In genomic region chr7:158124671-158125079, GRCh38 we compare ENCODE assay signal across 17 cellular contexts.
DNase-seq lines count a peak whose midpoint lies in the region; ATAC-seq, FAIRE-seq and TF ChIP-seq lines count a peak whose summit lies in the region.
"Had no signal": no experiment of that assay in that cellular context is flagged by ENCODE, and none has a peak within 500 bp of the region (broad histone marks: within the 10 kb centered on the region; RNA-seq: fewer than 3 reads in every experiment).

No MANE protein-coding gene starts in this region.

- WGBS in endodermal cell (ENCODE audit: insufficient coverage in 1 of 2, insufficient read length in 1 of 2), 2 experiments: 84 to 88% methylated on average over 9 to 14 of the region's 14 CpGs
- 90 to 93% (median 92%) methylated on average over 14 of the region's 14 CpGs for WGBS in stomach, 5 donors

- POLR2A ChIA-PET in activated CD8-positive, alpha-beta T cell treated with anti-CD3 and anti-CD28 coated beads, Interleukin-2, amount 10 ng/mL, durations not matched to agents 7 days and 5 days (lab: Charles Lee): no interaction called here

- no peak overlapping the region for H2AFZ ChIP-seq in osteoblast (ENCODE audit: low read length)

- H3K27me3 ChIP-seq in endodermal cell (ENCODE audit: control insufficient read depth, insufficient read depth, low read length, poor library complexity, severe bottlenecking): no peaks in the 10 kb centered on the region
- no peaks in the 10 kb centered on the region for H3K27me3 ChIP-seq in osteoblast (ENCODE audit: insufficient read depth, low read length)
- no peaks in the 10 kb centered on the region for H3K27me3 ChIP-seq in stomach
- H3K27me3 ChIP-seq: BE2C had no signal

- CTCF ChIA-PET in activated CD8-positive, alpha-beta T cell treated with anti-CD3 and anti-CD28 coated beads, Interleukin-2, amount 10 ng/mL, durations not matched to agents 7 days and 5 days (lab: Charles Lee): no interaction called here

- H3K4me1 ChIP-seq in endodermal cell (ENCODE audit: control insufficient read depth, insufficient read depth, low read length) (no peaks in the 10 kb centered on the region), kidney (ENCODE audit: control insufficient read depth in 1 of 2, insufficient read depth in 1 of 2, low read depth in 1 of 2, low read length in 2 of 2) (no peaks in the 10 kb centered on the region), osteoblast (ENCODE audit: insufficient read depth, low read length) (no peaks in the 10 kb centered on the region), stomach (no peaks in the 10 kb centered on the region)
- H3K4me1 ChIP-seq: A549, BE2C had no signal

- H3K27ac ChIP-seq in endodermal cell (ENCODE audit: low read depth, low read length) (no peak overlapping the region), kidney (ENCODE audit: low read depth in 2 of 2, low read length in 2 of 2) (no peak overlapping the region), osteoblast (ENCODE audit: low read depth, low read length) (no peak overlapping the region), stomach (no peak overlapping the region)
- H3K27ac ChIP-seq: A549, C4-2B, HL-60 had no signal

- H3K4me3 ChIP-seq in endodermal cell (ENCODE audit: low read length): no peak overlapping the region
- H3K4me3 ChIP-seq in kidney (ENCODE audit: low read length in 2 of 2): no peak overlapping the region
- no peak overlapping the region for H3K4me3 ChIP-seq in osteoblast (ENCODE audit: insufficient read depth, low read length)
- H3K4me3 ChIP-seq in stomach: no peak overlapping the region
- H3K4me3 ChIP-seq: A549 had no signal

- H3K4me2 ChIP-seq in osteoblast (ENCODE audit: insufficient read depth, low read length): no peak overlapping the region
- H3K4me2 ChIP-seq: A549 had no signal

- TF ChIP-seq POLR2A in stomach (IDR thresholded peaks at IDR 0.05): no peak

- H3K9me3 ChIP-seq in endodermal cell (ENCODE audit: control insufficient read depth, low read length) (peaks cover 88% of the 10 kb centered on the region), kidney (ENCODE audit: control insufficient read depth in 1 of 2, low read length in 2 of 2) (no peaks in the 10 kb centered on the region), osteoblast (ENCODE audit: low read depth, low read length) (peaks cover 3% of the 10 kb centered on the region), stomach (peaks cover 0 to 36% (median 8%) of the 10 kb centered on the region in 4 donors)
- H3K9me3 ChIP-seq: BE2C had no signal

- H3K9me3 Mint-ChIP-seq in endodermal cell (peaks cover 24% of the 10 kb centered on the region), mesothelial cell of epicardium (peaks cover 39% of the 10 kb centered on the region)
- H3K9me3 Mint-ChIP-seq in activated CD8-positive, alpha-beta T cell treated with anti-CD3 and anti-CD28 coated beads, Interleukin-2, amount 10 ng/mL, durations not matched to agents 7 days and 5 days (ENCODE audit: insufficient read depth): no peaks in the 10 kb centered on the region

- TF ChIP-seq CTCF in endodermal cell (conservative IDR thresholded peaks at IDR 0.05) (no peak), kidney (IDR thresholded peaks at IDR 0.05; ENCODE audit: borderline replicate concordance, extremely low read depth, insufficient read depth) (no peak), osteoblast (IDR thresholded peaks at IDR 0.05; ENCODE audit: extremely low read depth, low read depth, low read length) (no peak), stomach (IDR thresholded peaks at IDR 0.05) (no peak), mesothelial cell of epicardium (IDR thresholded peaks at IDR 0.05; ENCODE audit: unreplicated experiment) (no peak)

- H3K9ac ChIP-seq in endodermal cell (ENCODE audit: extremely low read depth, low read length, poor library complexity, severe bottlenecking): no peak overlapping the region
- H3K9ac ChIP-seq in kidney (ENCODE audit: low read length in 2 of 2): no peak overlapping the region

- H3K36me3 Mint-ChIP-seq in endodermal cell (ENCODE audit: low read depth) (no peaks in the 10 kb centered on the region), mesothelial cell of epicardium (peaks cover 4% of the 10 kb centered on the region)
- no peaks in the 10 kb centered on the region for H3K36me3 Mint-ChIP-seq in activated CD8-positive, alpha-beta T cell treated with anti-CD3 and anti-CD28 coated beads, Interleukin-2, amount 10 ng/mL, durations not matched to agents 7 days and 5 days (ENCODE audit: low read depth)
- H3K36me3 Mint-ChIP-seq: CD4-positive, alpha-beta memory T cell had no signal

- DNase-seq in endodermal cell (peak; percentile 17), kidney (peak; percentile 37), osteoblast (ENCODE audit: insufficient read length, low spot score, missing footprints) (peak; percentile 71), stomach (peak; percentile 18), DMS53 treated with DMSO at 0.1 percent for 48 hours (lab: John Stamatoyannopoulos, UW; ENCODE audit: unreplicated experiment) (no peak), mesothelial cell of epicardium (ENCODE audit: low spot score in 2 of 2, unreplicated experiment in 2 of 2) (no peak), DMS79 treated with DMSO at 0.1 percent for 48 hours (lab: John Stamatoyannopoulos, UW) (no peak)
- no peak for DNase-seq in activated CD8-positive, alpha-beta T cell treated with anti-CD3 and anti-CD28 coated beads, Interleukin-2, amount 10 ng/mL, durations not matched to agents 7 days and 5 days
- DNase-seq: BE2C; CD4-positive, alpha-beta memory T cell; COR-L47 had no signal

- H3K36me3 ChIP-seq in endodermal cell (ENCODE audit: control insufficient read depth, insufficient read depth, low read length) (no peaks in the 10 kb centered on the region), kidney (ENCODE audit: control insufficient read depth in 1 of 2, insufficient read depth in 2 of 2, low read length in 2 of 2) (no peaks in the 10 kb centered on the region), osteoblast (ENCODE audit: insufficient read depth, low read length) (no peaks in the 10 kb centered on the region), stomach (peaks cover 0 to 4% (median 2%) of the 10 kb centered on the region in 4 donors)
- H3K36me3 ChIP-seq: BE2C had no signal

- no peaks in the 10 kb centered on the region for H4K20me1 ChIP-seq in osteoblast (ENCODE audit: insufficient read depth, low read length)

- no peak overlapping the region for H3K27ac Mint-ChIP-seq in endodermal cell
- no peak overlapping the region for H3K27ac Mint-ChIP-seq in mesothelial cell of epicardium
- H3K27ac Mint-ChIP-seq in activated CD8-positive, alpha-beta T cell treated with anti-CD3 and anti-CD28 coated beads, Interleukin-2, amount 10 ng/mL, durations not matched to agents 7 days and 5 days: no peak overlapping the region
- H3K27ac Mint-ChIP-seq: CD4-positive, alpha-beta memory T cell had no signal

- no peak for FAIRE-seq in kidney (lab: Jason Lieb, UNC)
- FAIRE-seq: A549, D721Med, H54 had no signal

- H3K27me3 Mint-ChIP-seq in endodermal cell (ENCODE audit: insufficient read depth): no peaks in the 10 kb centered on the region
- no peaks in the 10 kb centered on the region for H3K27me3 Mint-ChIP-seq in mesothelial cell of epicardium (ENCODE audit: low read depth)
- H3K27me3 Mint-ChIP-seq in activated CD8-positive, alpha-beta T cell treated with anti-CD3 and anti-CD28 coated beads, Interleukin-2, amount 10 ng/mL, durations not matched to agents 7 days and 5 days (ENCODE audit: low read depth): no peaks in the 10 kb centered on the region
- H3K27me3 Mint-ChIP-seq: CD4-positive, alpha-beta memory T cell had no signal

- ATAC-seq in activated CD8-positive, alpha-beta T cell treated with anti-CD3 and anti-CD28 coated beads, Interleukin-2, amount 10 ng/mL, durations not matched to agents 7 days and 5 days: no peak
- ATAC-seq: A549, HCT116 had no signal

- intact Hi-C loops in kidney (cut with DNase I): no loop called here
- intact Hi-C loops in stomach (cut with DNase I; ENCODE audit: low total_unique reads): no loop called here

- H3K4me1 Mint-ChIP-seq in endodermal cell: no peaks in the 10 kb centered on the region
- H3K4me1 Mint-ChIP-seq in mesothelial cell of epicardium: no peaks in the 10 kb centered on the region
- no peaks in the 10 kb centered on the region for H3K4me1 Mint-ChIP-seq in activated CD8-positive, alpha-beta T cell treated with anti-CD3 and anti-CD28 coated beads, Interleukin-2, amount 10 ng/mL, durations not matched to agents 7 days and 5 days (ENCODE audit: low read depth)
- H3K4me1 Mint-ChIP-seq: CD4-positive, alpha-beta memory T cell had no signal

- no peaks in the 10 kb centered on the region for H3K79me2 ChIP-seq in osteoblast (ENCODE audit: insufficient read depth, low read length)

- no peak for TF ChIP-seq EP300 in stomach (IDR thresholded peaks at IDR 0.05)

- H3K4me3 Mint-ChIP-seq in endodermal cell: no peak overlapping the region
- no peak overlapping the region for H3K4me3 Mint-ChIP-seq in mesothelial cell of epicardium
- H3K4me3 Mint-ChIP-seq in activated CD8-positive, alpha-beta T cell treated with anti-CD3 and anti-CD28 coated beads, Interleukin-2, amount 10 ng/mL, durations not matched to agents 7 days and 5 days: no peak overlapping the region
- H3K4me3 Mint-ChIP-seq: CD4-positive, alpha-beta memory T cell had no signal

Comparison
In these comparisons a context has a peak if more than half of its experiments do, and no peak if none do; other contexts are left out.
1. DNase-seq: peak in endodermal cell (single experiment), kidney (single experiment), osteoblast (single experiment) and stomach (single experiment); none in DMS53 treated with DMSO at 0.1 percent for 48 hours (single experiment), mesothelial cell of epicardium (0 of 2), DMS79 treated with DMSO at 0.1 percent for 48 hours (single experiment) and activated CD8-positive, alpha-beta T cell treated with anti-CD3 and anti-CD28 coated beads, Interleukin-2, amount 10 ng/mL, durations not matched to agents 7 days and 5 days (single experiment).